Comparison of ENCODE assay signal across 7 cellular contexts in the genomic region with DNA sequence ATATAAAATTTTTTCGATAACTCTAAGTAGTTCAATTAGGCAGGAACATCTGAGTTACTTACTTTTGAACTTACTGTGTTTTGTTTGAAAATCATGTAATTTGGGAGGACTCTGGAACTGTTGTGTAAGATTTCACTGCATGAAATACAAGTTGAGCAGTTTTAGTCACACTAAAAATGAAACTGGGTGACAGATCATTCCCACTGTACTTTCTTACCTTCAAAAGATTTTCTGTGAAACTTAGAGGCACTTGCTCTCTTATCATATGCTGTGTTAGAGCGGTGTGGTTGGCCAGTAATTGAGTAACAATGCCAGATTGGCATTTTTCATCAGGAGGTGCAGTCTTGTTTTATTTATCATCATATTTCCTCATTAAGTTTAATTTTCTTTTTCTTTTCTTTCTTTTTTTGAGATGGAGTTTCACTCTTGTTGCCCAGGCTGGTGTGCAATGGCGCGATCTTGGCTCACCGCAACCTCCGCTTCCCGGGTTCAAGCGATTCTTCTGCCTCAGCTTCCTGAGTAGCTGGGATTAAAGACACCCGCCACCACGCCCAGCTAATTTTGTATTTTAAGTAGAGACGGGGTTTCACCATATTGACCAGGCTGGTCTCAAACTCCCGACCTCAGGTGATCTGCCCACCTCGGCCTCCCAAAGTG.
DNase-seq lines count a peak whose midpoint lies in the region; ATAC-seq, FAIRE-seq and TF ChIP-seq lines count a peak whose summit lies in the region.
"Not testable (repeated sequence)": the region's sequence is repeated elsewhere in the genome, so short reads cannot be mapped to it uniquely, and the experiment has no call there.

No MANE protein-coding gene starts in this region.

- FAIRE-seq in HepG2 (lab: Jason Lieb, UNC), result not testable (repeated sequence)

- not testable (repeated sequence) for H3K9ac ChIP-seq in SU-DHL-6 (ENCODE audit: low read length); HepG2 (ENCODE audit: insufficient read depth, low read depth, low read length)

- H3K27ac Mint-ChIP-seq in activated T-helper 2 cell treated with anti-CD3 and anti-CD28 coated beads, Interferon-gamma antibody, Interleukin-2, Interleukin-4, amounts not matched to agents 10 μg/mL and 5 μg/mL and 100 μg/mL, durations not matched to agents 14 hours and 24 hours and 36 hours, result not testable (repeated sequence)

- not testable (repeated sequence) for H3K9me3 ChIP-seq in SU-DHL-6 (ENCODE audit: insufficient read depth, low read length); HepG2 (ENCODE audit: low read length)

- in situ Hi-C loops in HepG2 (cut with HindIII; ENCODE audit: extremely low pct_ligation_motif_present, low pct_unique_long_range_greater_than_20kb), result not testable (repeated sequence)

- not testable (repeated sequence) for TF ChIP-seq RAD21 in HepG2 (CRISPR knock-in tag; IDR thresholded peaks at IDR 0.05)

- not testable (repeated sequence) for H2AFZ ChIP-seq in SU-DHL-6 (ENCODE audit: low read depth, low read length, severe bottlenecking); HepG2 (ENCODE audit: low read length)

- not testable (repeated sequence) for H3K79me2 ChIP-seq in SU-DHL-6 (ENCODE audit: insufficient read depth, low read length); HepG2 (ENCODE audit: insufficient read depth, low read length)

- TF ChIP-seq POLR2A in HepG2 (IDR thresholded peaks at IDR 0.05; ENCODE audit: insufficient read depth in 1 of 2, low read depth in 2 of 2, low read length in 2 of 2), result not testable (repeated sequence)

- not testable (repeated sequence) for H3K36me3 ChIP-seq in SU-DHL-6 (ENCODE audit: low read length); HepG2 (replicated peaks in 1 of 2; ENCODE audit: control insufficient read depth in 1 of 2, insufficient read depth in 2 of 2, low read length in 2 of 2)

- not testable (repeated sequence) for H3K4me3 ChIP-seq in SU-DHL-6 (ENCODE audit: insufficient read depth, low read length, poor library complexity, severe bottlenecking); HepG2 (replicated peaks in 1 of 3; ENCODE audit: insufficient read depth in 1 of 3, low read depth in 2 of 3, low read length in 3 of 3)

- H3K4me2 ChIP-seq in SU-DHL-6 (ENCODE audit: low read depth, low read length, poor library complexity, severe bottlenecking), result peak overlapping the region; percentile 17
- H3K4me2 ChIP-seq in HepG2 (ENCODE audit: low read depth, low read length), result not testable (repeated sequence)

- H3K27me3 Mint-ChIP-seq in activated T-helper 2 cell treated with anti-CD3 and anti-CD28 coated beads, Interferon-gamma antibody, Interleukin-2, Interleukin-4, amounts not matched to agents 10 μg/mL and 5 μg/mL and 100 μg/mL, durations not matched to agents 14 hours and 24 hours and 36 hours (ENCODE audit: low read depth), result not testable (repeated sequence)

- H3K4me1 ChIP-seq in HepG2 (ENCODE audit: insufficient read depth, low read length), result not testable (repeated sequence)

- not testable (repeated sequence) for H3K9me2 ChIP-seq in SU-DHL-6 (replicated peaks; ENCODE audit: insufficient read depth, low read length)

- TF ChIP-seq EP300 in HepG2 (IDR thresholded peaks at IDR 0.05; ENCODE audit: low read depth in 2 of 2, low read length in 2 of 2); HepG2 (CRISPR knock-in tag; IDR thresholded peaks at IDR 0.05; ENCODE audit: borderline replicate concordance): not testable (repeated sequence)

- TF ChIP-seq CTCF in SU-DHL-6 (IDR thresholded peaks at IDR 0.05; ENCODE audit: insufficient read depth, low read length, poor library complexity, severe bottlenecking); HepG2 (CRISPR knock-in tag; IDR thresholded peaks at IDR 0.05): not testable (repeated sequence)

- not testable (repeated sequence) for H4K20me1 ChIP-seq in SU-DHL-6 (ENCODE audit: low read depth, low read length); HepG2 (ENCODE audit: insufficient read depth, low read length)

- H3K4me1 Mint-ChIP-seq in activated T-helper 2 cell treated with anti-CD3 and anti-CD28 coated beads, Interferon-gamma antibody, Interleukin-2, Interleukin-4, amounts not matched to agents 10 μg/mL and 5 μg/mL and 100 μg/mL, durations not matched to agents 14 hours and 24 hours and 36 hours (ENCODE audit: low read depth), result peaks cover 15% of the 10 kb centered on the region

- intact Hi-C loops in activated T-helper 2 cell treated with anti-CD3 and anti-CD28 coated beads, Interferon-gamma antibody, Interleukin-2, Interleukin-4, amounts not matched to agents 10 μg/mL and 5 μg/mL and 100 μg/mL, durations not matched to agents 14 hours and 24 hours and 36 hours (cut with micrococcal nuclease), result loop anchor here (1.0 to 5.0 kb wide), 2 partner anchors 120 to 125 kb away; no protein-coding TSS in a partner anchor
- intact Hi-C loops in HepG2 (cut with micrococcal nuclease; ENCODE audit: unreplicated experiment), result not testable (repeated sequence)

- ATAC-seq in GM18858 (IDR thresholded peaks at IDR 0.05; ENCODE audit: unreplicated experiment) (peak; percentile 88), GM21367 (IDR thresholded peaks at IDR 0.05; ENCODE audit: unreplicated experiment) (peak; percentile 84), HG02852 (IDR thresholded peaks at IDR 0.05; ENCODE audit: unreplicated experiment) (peak; percentile 87), HG03354 (IDR thresholded peaks at IDR 0.05; ENCODE audit: poor library complexity, severe bottlenecking, unreplicated experiment) (peak; percentile 67)
- not testable (repeated sequence) for ATAC-seq in HepG2

- H3K27me3 ChIP-seq in SU-DHL-6 (ENCODE audit: low read length); HepG2 (ENCODE audit: control insufficient read depth in 1 of 2, insufficient read depth in 2 of 2, low read length in 2 of 2): not testable (repeated sequence)

- not testable (repeated sequence) for H3K9me3 Mint-ChIP-seq in activated T-helper 2 cell treated with anti-CD3 and anti-CD28 coated beads, Interferon-gamma antibody, Interleukin-2, Interleukin-4, amounts not matched to agents 10 μg/mL and 5 μg/mL and 100 μg/mL, durations not matched to agents 14 hours and 24 hours and 36 hours

- WGBS in HepG2 (ENCODE audit: low lambda C conversion rate), result 82% methylated on average over 13 of the region's 13 CpGs

- POLR2A ChIA-PET in HepG2 (lab: Yijun Ruan, JAX), result not testable (repeated sequence)

- CTCF ChIA-PET in HepG2 (lab: Yijun Ruan, JAX; ENCODE audit: low intra/inter-chr PET ratio, low total read pairs), result not testable (repeated sequence)

- BruUV-seq in HepG2 (replicated peaks; lab: Mats Ljungman, UMichigan), result not testable (repeated sequence)

- H3K27ac ChIP-seq in SU-DHL-6 (ENCODE audit: low read depth, low read length), result 0 out of 2 replicates have a peak overlapping the region, but pooled peaks have one; percentile 1
- not testable (repeated sequence) for H3K27ac ChIP-seq in HepG2 (ENCODE audit: extremely low read length, insufficient read depth, low read length)

- not testable (repeated sequence) for DNase-seq in activated T-helper 2 cell treated with anti-CD3 and anti-CD28 coated beads, Interferon-gamma antibody, Interleukin-2, Interleukin-4, amounts not matched to agents 10 μg/mL and 5 μg/mL and 100 μg/mL, durations not matched to agents 14 hours and 24 hours and 36 hours (ENCODE audit: low spot score); HepG2 (ENCODE audit: low spot score)

- H3K4me3 Mint-ChIP-seq in activated T-helper 2 cell treated with anti-CD3 and anti-CD28 coated beads, Interferon-gamma antibody, Interleukin-2, Interleukin-4, amounts not matched to agents 10 μg/mL and 5 μg/mL and 100 μg/mL, durations not matched to agents 14 hours and 24 hours and 36 hours (ENCODE audit: low read depth), result peak overlapping the region; percentile 39

- H3K36me3 Mint-ChIP-seq in activated T-helper 2 cell treated with anti-CD3 and anti-CD28 coated beads, Interferon-gamma antibody, Interleukin-2, Interleukin-4, amounts not matched to agents 10 μg/mL and 5 μg/mL and 100 μg/mL, durations not matched to agents 14 hours and 24 hours and 36 hours (ENCODE audit: low read depth), result not testable (repeated sequence)

- H3F3A ChIP-seq in SU-DHL-6 (ENCODE audit: insufficient read depth), result not testable (repeated sequence)

TF ChIP-seq in HepG2, 621 proteins besides CTCF, POLR2A, EP300 and RAD21:
- TF ChIP-seq HNF4G (IDR thresholded peaks at IDR 0.05; ENCODE audit: borderline replicate concordance, low read depth, low read length), result 0 out of 2 replicates have a peak, but pooled peaks have one; percentile 5
- not testable (repeated sequence) for TF ChIP-seq HNF4G (CRISPR knock-in tag; IDR thresholded peaks at IDR 0.05; ENCODE audit: borderline replicate concordance, low read depth)
TF ChIP-seq in HepG2: peak in this region for 1; not testable (repeated sequence) for 620.
